13 cellular contexts compared by ENCODE assay signal in the genomic region with DNA sequence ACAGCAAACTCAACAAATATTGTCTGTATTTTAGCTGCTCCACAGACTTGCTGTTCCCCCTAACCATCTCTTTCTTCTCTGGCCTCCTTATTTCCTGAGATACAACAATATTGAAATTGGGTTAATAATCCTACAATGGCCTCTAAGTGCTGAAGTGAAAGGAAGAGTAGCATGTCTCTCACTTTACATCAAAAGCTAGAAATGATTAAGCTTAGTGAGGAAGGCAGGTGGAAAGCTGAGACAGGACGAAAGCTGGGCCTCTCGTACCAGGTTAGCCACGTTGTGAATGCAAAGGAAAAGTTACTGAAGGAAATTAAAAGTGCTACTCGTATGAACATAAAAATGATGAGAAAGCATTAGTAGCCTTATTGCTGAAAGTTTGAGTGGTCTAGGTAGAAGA.
DNase-seq lines count a peak whose midpoint lies in the region; ATAC-seq, FAIRE-seq and TF ChIP-seq lines count a peak whose summit lies in the region.
"Had no signal": no experiment of that assay in that cellular context is flagged by ENCODE, and none has a peak within 500 bp of the region (broad histone marks: within the 10 kb centered on the region; RNA-seq: fewer than 3 reads in every experiment).

No MANE protein-coding gene starts in this region.

- peak overlapping the region; percentile 71 for H3K4me3 Mint-ChIP-seq in activated T-helper 17 cell treated with anti-CD3 and anti-CD28 coated beads, Interleukin-2, amount 50 U/mL, for 72 hours

- H4K20me1 ChIP-seq in osteoblast (ENCODE audit: insufficient read depth, low read length), result no peaks in the 10 kb centered on the region

- H3K27ac Mint-ChIP-seq in activated T-helper 17 cell treated with anti-CD3 and anti-CD28 coated beads, Interleukin-2, amount 50 U/mL, for 72 hours, result peak overlapping the region; percentile 81

- ATAC-seq in GM18511 (IDR thresholded peaks at IDR 0.05; ENCODE audit: unreplicated experiment) (peak; percentile 83), GM19463 (IDR thresholded peaks at IDR 0.05; ENCODE audit: unreplicated experiment) (peak; percentile 83), HG03066 (IDR thresholded peaks at IDR 0.05; ENCODE audit: low read depth, unreplicated experiment) (peak; percentile 66)
- ATAC-seq in activated T-helper 17 cell treated with anti-CD3 and anti-CD28 coated beads, Interleukin-2, amount 50 U/mL, for 72 hours (replicated peaks), result peak; percentile 80
- ATAC-seq: left colon had no signal

- DNase-seq in osteoblast (ENCODE audit: insufficient read length, low spot score, missing footprints), result no peak
- no peak for DNase-seq in SHP77 treated with DMSO at 0.1 percent for 48 hours (lab: John Stamatoyannopoulos, UW)
- no peak for DNase-seq in GM12892 (ENCODE audit: insufficient read length)
- no peak for DNase-seq in iPS-NIHi11 (ENCODE audit: low spot score)
- DNase-seq: DMS79, left colon, SHP77 had no signal

- no peaks in the 10 kb centered on the region for H3K27me3 Mint-ChIP-seq in activated T-helper 17 cell treated with anti-CD3 and anti-CD28 coated beads, Interleukin-2, amount 50 U/mL, for 72 hours

- H2AFZ ChIP-seq in osteoblast (ENCODE audit: low read length), result no peak overlapping the region
- H2AFZ ChIP-seq: parathyroid adenoma had no signal

- H3K4me1 Mint-ChIP-seq in activated T-helper 17 cell treated with anti-CD3 and anti-CD28 coated beads, Interleukin-2, amount 50 U/mL, for 72 hours, result peaks cover 31% of the 10 kb centered on the region

- H3K4me3 ChIP-seq in osteoblast (ENCODE audit: insufficient read depth, low read length), result no peak overlapping the region

- H3K9me3 ChIP-seq in osteoblast (ENCODE audit: low read depth, low read length), result no peaks in the 10 kb centered on the region

- no peak for TF ChIP-seq POLR2A in GM12892 (IDR thresholded peaks at IDR 0.05; ENCODE audit: low read depth, low read length)

- H3K9me3 Mint-ChIP-seq in activated T-helper 17 cell treated with anti-CD3 and anti-CD28 coated beads, Interleukin-2, amount 50 U/mL, for 72 hours, result no peaks in the 10 kb centered on the region

- FAIRE-seq in GM12892 (lab: Jason Lieb, UNC), result no peak
- FAIRE-seq: bronchial epithelial cell had no signal

- H3K36me3 ChIP-seq in osteoblast (ENCODE audit: insufficient read depth, low read length), result peaks cover 7% of the 10 kb centered on the region

- peaks cover 14% of the 10 kb centered on the region for H3K4me1 ChIP-seq in osteoblast (ENCODE audit: insufficient read depth, low read length)

- H3K27ac ChIP-seq in osteoblast (ENCODE audit: low read depth, low read length), result no peak overlapping the region
- H3K27ac ChIP-seq: parathyroid adenoma had no signal

- H3K79me2 ChIP-seq in osteoblast (ENCODE audit: insufficient read depth, low read length), result peaks cover 6% of the 10 kb centered on the region
- H3K79me2 ChIP-seq: parathyroid adenoma had no signal

- TF ChIP-seq CTCF in osteoblast (IDR thresholded peaks at IDR 0.05; ENCODE audit: extremely low read depth, low read depth, low read length), result no peak

- H3K4me2 ChIP-seq in osteoblast (ENCODE audit: insufficient read depth, low read length), result no peak overlapping the region

- H3K27me3 ChIP-seq in osteoblast (ENCODE audit: insufficient read depth, low read length), result no peaks in the 10 kb centered on the region

- peaks cover 92% of the 10 kb centered on the region for H3K36me3 Mint-ChIP-seq in activated T-helper 17 cell treated with anti-CD3 and anti-CD28 coated beads, Interleukin-2, amount 50 U/mL, for 72 hours (ENCODE audit: low read depth)
